10 cellular contexts compared by ENCODE assay signal in the genomic region with DNA sequence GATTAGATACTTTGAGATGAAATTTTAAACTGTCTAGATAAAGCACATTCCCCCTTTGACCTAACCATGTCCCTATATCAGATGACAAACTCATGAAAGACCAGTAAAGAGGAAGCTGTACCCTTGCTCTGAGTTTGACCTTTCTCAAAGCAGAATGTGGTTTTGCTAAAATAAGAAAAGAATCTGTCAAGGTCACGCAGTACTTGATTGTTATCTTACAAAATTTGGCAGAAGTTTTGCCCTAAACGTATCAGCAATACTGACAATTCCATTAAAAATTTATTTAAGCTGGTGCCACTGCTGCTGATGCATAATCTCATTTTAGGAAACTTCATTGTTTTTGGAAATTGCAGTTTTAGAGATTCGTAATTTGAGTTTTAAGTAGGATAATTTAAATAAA. TPM values are rescaled to one million over a fixed set of nuclear protein-coding genes. Genes with fewer than 3 reads are reported as not detected.
DNase-seq lines count a peak whose midpoint lies in the region; ATAC-seq lines count a peak whose summit lies in the region.
"Had no signal": no experiment of that assay in that cellular context is flagged by ENCODE, and none has a peak within 500 bp of the region (broad histone marks: within the 10 kb centered on the region; RNA-seq: fewer than 3 reads in every experiment).

No MANE protein-coding gene starts in this region.

- in situ Hi-C loops in SK-MEL-5 (cut with HindIII; ENCODE audit: low pct_unique_long_range_greater_than_20kb, low sequenced_read_pairs): no loop called here

- ATAC-seq in GM19463 (IDR thresholded peaks at IDR 0.05; ENCODE audit: unreplicated experiment) (peak; percentile 93), HG03135 (IDR thresholded peaks at IDR 0.05; ENCODE audit: unreplicated experiment) (peak; percentile 85)

- intact Hi-C loops in cardiac septum (cut with DNase I): no loop called here

- DNase-seq in GF-D8 (lab: John Stamatoyannopoulos, UW) (peak; percentile 91), SK-MEL-5 (ENCODE audit: low read depth, low spot score) (peak; percentile 82), cardiac septum (ENCODE audit: low spot score) (no peak), activated T-cell treated with anti-CD3 and anti-CD28 coated beads for 4 hours (no peak), NCI-H526 (lab: John Stamatoyannopoulos, UW) (no peak)
- DNase-seq in stimulated activated naive CD4-positive, alpha-beta T cell treated with Interleukin-2 at 50 U/mL for 16 hours (lab: John Stamatoyannopoulos, UW): no peak
- DNase-seq: CD8-positive, alpha-beta memory T cell; T1000 had no signal

RNA-seq across cellular contexts. Expression of gene GALM, which starts 31.2 kb away (rescaled TPM):
- 27.6 and 38.1 TPM in 2 replicates for total RNA-seq in SK-MEL-5 (2014; rRNA removed; shearing (Covaris generic))
- polyA plus RNA-seq in SK-MEL-5 (2015; cell fraction: cytosol; rRNA removed): 28.1 and 29.6 TPM in 2 replicates
- 4.8 and 7.0 TPM in 2 replicates for polyA plus RNA-seq in SK-MEL-5 (2015; cell fraction: nucleus; rRNA removed)
- 8.5 TPM for total RNA-seq in cardiac septum

RNA-seq across cellular contexts. Expression of gene HNRNPLL, which starts 32.0 kb away (rescaled TPM):
- 62.9 and 67.1 TPM in 2 replicates for total RNA-seq in SK-MEL-5 (2014; rRNA removed; shearing (Covaris generic))
- polyA plus RNA-seq in SK-MEL-5 (2015; cell fraction: cytosol; rRNA removed): 30.4 and 34.0 TPM in 2 replicates
- 56.9 and 67.6 TPM in 2 replicates for polyA plus RNA-seq in SK-MEL-5 (2015; cell fraction: nucleus; rRNA removed)
- total RNA-seq in cardiac septum: 25.1 TPM

Comparison
In these comparisons a context has a peak if more than half of its experiments do, and no peak if none do; other contexts are left out.
1. DNase-seq: peak in GF-D8 (single experiment) and SK-MEL-5 (single experiment); none in cardiac septum (single experiment), stimulated activated naive CD4-positive, alpha-beta T cell treated with Interleukin-2 at 50 U/mL for 16 hours (single experiment), activated T-cell treated with anti-CD3 and anti-CD28 coated beads for 4 hours (single experiment) and NCI-H526 (0 of 2).